Comparison of ENCODE assay signal across 8 cellular contexts in genomic region chr20:10434467-10434831, GRCh38. TPM values are rescaled to one million over a fixed set of nuclear protein-coding genes. Genes with fewer than 3 reads are reported as not detected.
DNase-seq lines count a peak whose midpoint lies in the region; ATAC-seq and TF ChIP-seq lines count a peak whose summit lies in the region.

No MANE protein-coding gene starts in this region.

- H3K4me3 ChIP-seq in adrenal gland (peak overlapping the region in 2 of 4 donors; percentile 78 to 86), heart right ventricle (peak overlapping the region; percentile 51 to 94 (median 86))

- H3K27ac ChIP-seq in adrenal gland (peak overlapping the region; percentile 82 to 93 (median 91)), heart right ventricle (peak overlapping the region; percentile 54 to 97 (median 94))

- H3K27me3 ChIP-seq in adrenal gland = no peaks in the 10 kb centered on the region
- H3K27me3 ChIP-seq in heart right ventricle = no peaks in the 10 kb centered on the region

- ATAC-seq in HG02678 (IDR thresholded peaks at IDR 0.05; ENCODE audit: unreplicated experiment) (peak; percentile 43), heart right ventricle (peak; percentile 87 to 97 (median 93))

- DNase-seq in NCI-H128 (lab: John Stamatoyannopoulos, UW; ENCODE audit: unreplicated experiment) (peak; percentile 97), SW 1271 (lab: John Stamatoyannopoulos, UW) (peak; percentile 96 to 98), adrenal gland (peak; percentile 93 to 99 (median 96)), heart right ventricle (peak; percentile 85 to 96), pons (ENCODE audit: low spot score) (peak; percentile 100), type B pancreatic cell (ENCODE audit: extremely low spot score, unreplicated experiment) (peak; percentile 91)

- WGBS in adrenal gland, 4 donors = 0 to 1% (median 0%) methylated on average over 17 of the region's 17 CpGs
- 0% methylated on average over 17 of the region's 17 CpGs for WGBS in heart right ventricle, 2 donors

- H3K9me3 Mint-ChIP-seq in type B pancreatic cell = no peaks in the 10 kb centered on the region

- H3K4me1 Mint-ChIP-seq in type B pancreatic cell (ENCODE audit: unreplicated experiment) = peaks cover 33% of the 10 kb centered on the region

- TF ChIP-seq CTCF in adrenal gland (IDR thresholded peaks at IDR 0.05) = no peak
- no peak for TF ChIP-seq CTCF in heart right ventricle (IDR thresholded peaks at IDR 0.05)
- TF ChIP-seq CTCF in type B pancreatic cell (conservative IDR thresholded peaks at IDR 0.05) = no peak

- H3K4me3 Mint-ChIP-seq in type B pancreatic cell = peak overlapping the region; percentile 92

- peaks cover 16 to 35% of the 10 kb centered on the region in 2 donors for H3K4me1 ChIP-seq in adrenal gland (replicated peaks in 1 of 2)
- peaks cover 6 to 48% (median 43%) of the 10 kb centered on the region in 9 donors for H3K4me1 ChIP-seq in heart right ventricle

- no peaks in the 10 kb centered on the region for H3K36me3 ChIP-seq in adrenal gland (replicated peaks in 1 of 2)
- no peaks in the 10 kb centered on the region for H3K36me3 ChIP-seq in heart right ventricle

- peak overlapping the region; percentile 98 for H3K27ac Mint-ChIP-seq in type B pancreatic cell

- intact Hi-C loops in adrenal gland (cut with DNase I) (loop anchor here in 1 of 2 donors (10.0 kb wide), 1 partner anchor 840 kb away; no protein-coding TSS in a partner anchor), heart right ventricle (cut with DNase I) (loop anchor here in 2 of 10 donors (5.0 to 10.0 kb wide), 2 partner anchors 77 to 1460 kb away; no protein-coding TSS in a partner anchor)

- H3K27me3 Mint-ChIP-seq in type B pancreatic cell = no peaks in the 10 kb centered on the region

- TF ChIP-seq POLR2A in GM10847 (IDR thresholded peaks at IDR 0.05; ENCODE audit: extremely low read depth, insufficient read length) (peak; percentile 39), adrenal gland (IDR thresholded peaks at IDR 0.05) (peak; percentile 98 to 99)

- H3K36me3 Mint-ChIP-seq in type B pancreatic cell = peaks cover 6% of the 10 kb centered on the region

- no peaks in the 10 kb centered on the region for H3K9me3 ChIP-seq in adrenal gland (replicated peaks in 1 of 3)
- no peaks in the 10 kb centered on the region for H3K9me3 ChIP-seq in heart right ventricle

RNA-seq across cellular contexts. Expression of gene MKKS, which starts 0.4 kb away (rescaled TPM):
- 10 to 100 TPM in 6 of 8 donors, 1 to 10 TPM in 2; 6.1 to 19.1 (median 15.5) TPM for total RNA-seq in adrenal gland
- 10 to 100 TPM; 10.4 to 29.1 (median 14.0) TPM for polyA plus RNA-seq in adrenal gland
- 10 to 100 TPM; 14.1 to 30.7 (median 19.4) TPM for total RNA-seq in heart right ventricle
- polyA plus RNA-seq in heart right ventricle = 10 to 100 TPM; 13.6 to 24.8 TPM
- 16.2 and 19.9 TPM in 2 replicates for total RNA-seq in type B pancreatic cell (ENCODE audit: low replicate concordance)

RNA-seq across cellular contexts. Expression of gene SLX4IP, which starts 0.7 kb away (rescaled TPM):
- total RNA-seq in adrenal gland (1 to 10 TPM; 3.8 to 8.2 (median 4.8) TPM), heart right ventricle (1 to 10 TPM; 1.6 to 3.1 (median 2.6) TPM), type B pancreatic cell (ENCODE audit: low replicate concordance) (6.6 and 8.5 TPM in 2 replicates)
- polyA plus RNA-seq in adrenal gland (1 to 10 TPM; 2.8 to 7.3 (median 3.1) TPM), heart right ventricle (1 to 10 TPM in 1 of 2 donors, under 1 TPM in 1; 0.71 to 2.8 TPM)
